In genomic region chr1:3347257-3348020, GRCh38 we compare ENCODE assay signal across 26 cellular contexts.
A peak's percentile ranks its signal among the peaks of the same experiment; 100 is the strongest.
DNase-seq lines count a peak whose midpoint lies in the region; ATAC-seq, FAIRE-seq and TF ChIP-seq lines count a peak whose summit lies in the region.
"Had no signal": no experiment of that assay in that cellular context is flagged by ENCODE, and none has a peak within 500 bp of the region (broad histone marks: within the 10 kb centered on the region; RNA-seq: fewer than 3 reads in every experiment).

No MANE protein-coding gene starts in this region.

- DNase-seq in heart right ventricle (peak in 1 of 2 donors; percentile 50), left cardiac atrium (no peak), coronary artery (ENCODE audit: low spot score) (no peak), pancreas (no peak), aorta (peak in 1 of 2 donors; percentile 69), NCI-H146 treated with DMSO at 0.1 percent for 48 hours (lab: John Stamatoyannopoulos, UW; ENCODE audit: unreplicated experiment) (no peak)
- DNase-seq: activated CD4-positive, alpha-beta memory T cell treated with anti-CD3 and anti-CD28 coated beads, Interleukin-2, amount 10 ng/mL, durations not matched to agents 7 days and 5 days; activated CD4-positive, CD25-positive, alpha-beta regulatory T cell treated with anti-CD3 and anti-CD28 coated beads, Interleukin-2, amount 50 U/mL, for 72 hours; activated CD8-positive, alpha-beta memory T cell treated with anti-CD3 and anti-CD28 coated beads, Interleukin-2, amount 50 U/mL, for 4 hours; activated naive CD4-positive, alpha-beta T cell treated with Interleukin-2 at 50 U/mL for 16 hours; brain microvascular endothelial cell; CD8-positive, alpha-beta memory T cell; effector CD8-positive, alpha-beta T cell; Kasumi-1; left lung; MV-4-11; NCI-H1436 treated with DMSO at 0.1 percent for 48 hours; NCI-H226; PC-9 had no signal

- H3K36me3 ChIP-seq in heart right ventricle (no peaks in the 10 kb centered on the region), pancreas (no peaks in the 10 kb centered on the region), aorta (ENCODE audit: control insufficient read depth in 1 of 2, insufficient read depth in 2 of 2, low read length in 1 of 2) (no peaks in the 10 kb centered on the region)
- H3K36me3 ChIP-seq: brain microvascular endothelial cell, left lung, neutrophil, prostate gland had no signal

- no peak overlapping the region for H3K4me3 ChIP-seq in heart right ventricle
- H3K4me3 ChIP-seq in coronary artery: no peak overlapping the region
- H3K4me3 ChIP-seq in pancreas: no peak overlapping the region
- no peak overlapping the region for H3K4me3 ChIP-seq in aorta (ENCODE audit: low read length in 2 of 2)
- H3K4me3 ChIP-seq: left lung, PC-9, prostate gland had no signal

- H3K4me1 ChIP-seq in heart right ventricle: peaks cover 16 to 73% (median 50%) of the 10 kb centered on the region in 9 donors
- peaks cover 0 to 10% (median 0%) of the 10 kb centered on the region in 3 donors for H3K4me1 ChIP-seq in pancreas
- peaks cover 0 to 3% of the 10 kb centered on the region in 2 donors for H3K4me1 ChIP-seq in aorta (ENCODE audit: control insufficient read depth in 1 of 2, insufficient read depth in 2 of 2, low read length in 2 of 2)
- H3K4me1 ChIP-seq: left lung had no signal

- peaks cover 0 to 30% (median 14%) of the 10 kb centered on the region in 11 donors for H3K9me3 ChIP-seq in heart right ventricle
- H3K9me3 ChIP-seq in pancreas: no peaks in the 10 kb centered on the region
- no peaks in the 10 kb centered on the region for H3K9me3 ChIP-seq in aorta (ENCODE audit: control insufficient read depth, low read length)
- H3K9me3 ChIP-seq: neutrophil, prostate gland had no signal

- FAIRE-seq in pancreas (lab: Jason Lieb, UNC): no peak
- FAIRE-seq: colon, GM12891 had no signal

- H3K27me3 ChIP-seq in heart right ventricle (peaks cover 0 to 34% (median 14%) of the 10 kb centered on the region in 7 donors), pancreas (no peaks in the 10 kb centered on the region), aorta (ENCODE audit: control insufficient read depth in 1 of 2, insufficient read depth in 2 of 2, low read length in 1 of 2) (no peaks in the 10 kb centered on the region)

- peak in 4 of 8 donors; percentile 3 to 23 (median 10) for ATAC-seq in heart right ventricle
- no peak for ATAC-seq in left cardiac atrium
- no peak for ATAC-seq in pancreas
- no peak for ATAC-seq in aorta (ENCODE audit: low FRiP score)
- ATAC-seq in GM18873 (IDR thresholded peaks at IDR 0.05; ENCODE audit: low FRiP score, unreplicated experiment): no peak
- no peak for ATAC-seq in GM21723 (IDR thresholded peaks at IDR 0.05; ENCODE audit: unreplicated experiment)
- ATAC-seq: left lung; stimulated activated memory B cell treated with anti-CD40 and anti-IgM and Interleukin-4, amounts not matched to agents 10 μg/mL and 1 μg/mL and 100 μg/mL, for 72 hours had no signal

- intact Hi-C loops in heart right ventricle (cut with DNase I): loop anchor here in 2 of 10 donors (2.0 to 5.0 kb wide), 3 partner anchors 35 to 281 kb away; partner anchors contain the start of gene PRDM16 (in 1 of the 2)
- intact Hi-C loops in left cardiac atrium (cut with DNase I): no loop called here
- intact Hi-C loops in pancreas (cut with DNase I): no loop called here
- intact Hi-C loops in aorta (cut with DNase I): no loop called here

- H3K27ac ChIP-seq in heart right ventricle: peak overlapping the region; percentile 84 to 98 (median 92)
- H3K27ac ChIP-seq in coronary artery: peak overlapping the region; percentile 94 to 97
- peak overlapping the region in 3 of 4 donors; percentile 12 to 65 (median 28) for H3K27ac ChIP-seq in pancreas
- peak overlapping the region; percentile 64 to 97 for H3K27ac ChIP-seq in aorta (ENCODE audit: low read depth in 1 of 2, low read length in 2 of 2)
- H3K27ac ChIP-seq: brain microvascular endothelial cell, left lung, neutrophil, PC-9, prostate gland had no signal

- TF ChIP-seq CTCF in heart right ventricle (IDR thresholded peaks at IDR 0.05) (no peak), coronary artery (IDR thresholded peaks at IDR 0.05) (no peak), pancreas (IDR thresholded peaks at IDR 0.05) (no peak)

- 50 to 61% methylated on average over 18 of the region's 18 CpGs for WGBS in heart right ventricle, 2 donors
- WGBS in pancreas, 2 donors: 70 to 79% methylated on average over 17 to 18 of the region's 18 CpGs
- WGBS in aorta, 2 donors: 27% methylated on average over 17 to 18 of the region's 18 CpGs

Comparison
In these comparisons a context has a peak if more than half of its experiments do, and no peak if none do; other contexts are left out.
1. H3K27ac ChIP-seq: peak in every context shown above with its lines; median percentile 96 in coronary artery; 92 in heart right ventricle; 80 in aorta; 28 in pancreas.